ENCODE assay signal across 11 cellular contexts in genomic region chr7:107627002-107627401, GRCh38. TPM values are rescaled to one million over a fixed set of nuclear protein-coding genes. Genes with fewer than 3 reads are reported as not detected.
"Had no signal": no experiment of that assay in that cellular context is flagged by ENCODE, and none has a peak within 500 bp of the region (broad histone marks: within the 10 kb centered on the region; RNA-seq: fewer than 3 reads in every experiment).

No MANE protein-coding gene starts in this region.

- FAIRE-seq: H1, H54 had no signal

- H3K27ac Mint-ChIP-seq: GM23338, H9, HFFc6 had no signal

- H3K36me3 ChIP-seq: HAP-1 had no signal

- H3K4me1 ChIP-seq: HAP-1 had no signal

- H3K4me3 Mint-ChIP-seq: GM23338, H9, HFFc6 had no signal

- H3K9me3 ChIP-seq: HAP-1 had no signal

- H3K9ac ChIP-seq: GM23248 had no signal

- H2AFZ ChIP-seq: GM23248, GM23338 had no signal

- H3K27ac ChIP-seq: GM23248 had no signal

- H3K4me2 ChIP-seq: GM23338 had no signal

- DNase-seq: GM23248, GOT3, H7, H9, HCEC 1CT, HFFc6 had no signal

- H3K4me3 ChIP-seq: GM23248, GM23338, HAP-1 had no signal

- H3K9me3 Mint-ChIP-seq: GM23338, HFFc6 had no signal

- ATAC-seq: GM23338, HCT116 had no signal

RNA-seq across cellular contexts. Expression of gene SLC26A4, which starts 33.6 kb away (rescaled TPM):
- total RNA-seq: H7 had no signal
- polyA plus RNA-seq: GM23338 had no signal
